In genomic region chr18:8721716-8722115, GRCh38 we compare ENCODE assay signal across 12 cellular contexts. TPM values are rescaled to one million over a fixed set of nuclear protein-coding genes. Genes with fewer than 3 reads are reported as not detected.
DNase-seq lines count a peak whose midpoint lies in the region; ATAC-seq, FAIRE-seq and TF ChIP-seq lines count a peak whose summit lies in the region.
"Had no signal": no experiment of that assay in that cellular context is flagged by ENCODE, and none has a peak within 500 bp of the region (broad histone marks: within the 10 kb centered on the region; RNA-seq: fewer than 3 reads in every experiment).

No MANE protein-coding gene starts in this region.

- H3K4me1 Mint-ChIP-seq in GM23338 = peaks cover 61% of the 10 kb centered on the region
- H3K4me1 Mint-ChIP-seq: activated naive CD8-positive, alpha-beta T cell treated with anti-CD3 and anti-CD28 coated beads, Interleukin-2, amount 10 ng/mL, durations not matched to agents 7 days and 5 days had no signal

- H3K9me3 Mint-ChIP-seq in GM23338 = no peaks in the 10 kb centered on the region; the same call in 2 of the 3 replicates

- H3K4me3 Mint-ChIP-seq in GM23338 = no peak overlapping the region
- H3K4me3 Mint-ChIP-seq: activated naive CD8-positive, alpha-beta T cell treated with anti-CD3 and anti-CD28 coated beads, Interleukin-2, amount 10 ng/mL, durations not matched to agents 7 days and 5 days had no signal

- H3K27ac ChIP-seq in GM23338 (ENCODE audit: low read depth) (no peak overlapping the region), pancreas (no peak overlapping the region), ovary (no peak overlapping the region), Karpas-422 (ENCODE audit: low read length) (no peak overlapping the region)
- H3K27ac ChIP-seq: Peyer's patch, right lobe of liver, suprapubic skin had no signal

- no peak for TF ChIP-seq EP300 in ovary (IDR thresholded peaks at IDR 0.05)

- H3K9me2 ChIP-seq in GM23338 (ENCODE audit: insufficient read depth) (no peaks in the 10 kb centered on the region), Karpas-422 (replicated peaks; ENCODE audit: insufficient read depth, low read length) (no peaks in the 10 kb centered on the region)

- peaks cover 4% of the 10 kb centered on the region for H3K27me3 Mint-ChIP-seq in GM23338 (ENCODE audit: insufficient read depth, low read depth, poor library complexity)

- no peaks in the 10 kb centered on the region for H3K27me3 ChIP-seq in GM23338 (ENCODE audit: insufficient read depth)
- H3K27me3 ChIP-seq in pancreas = no peaks in the 10 kb centered on the region
- no peaks in the 10 kb centered on the region for H3K27me3 ChIP-seq in ovary
- no peaks in the 10 kb centered on the region for H3K27me3 ChIP-seq in Karpas-422 (ENCODE audit: low read length)
- H3K27me3 ChIP-seq: Peyer's patch, right lobe of liver, suprapubic skin had no signal

- peaks cover 57% of the 10 kb centered on the region for H3K36me3 Mint-ChIP-seq in GM23338 (ENCODE audit: low read depth)
- H3K36me3 Mint-ChIP-seq: activated naive CD8-positive, alpha-beta T cell treated with anti-CD3 and anti-CD28 coated beads, Interleukin-2, amount 10 ng/mL, durations not matched to agents 7 days and 5 days had no signal

- H3K9ac ChIP-seq in Karpas-422 (ENCODE audit: low read length) = no peak overlapping the region

- H3F3A ChIP-seq in GM23338 (replicated peaks; ENCODE audit: low read depth) = no peaks in the 10 kb centered on the region

- ATAC-seq in GM23338 (peak; percentile 23), pancreas (peak in 3 of 4 donors; percentile 35 to 39 (median 38)), GM21526 (IDR thresholded peaks at IDR 0.05; ENCODE audit: low FRiP score, unreplicated experiment) (no peak)

- H2AFZ ChIP-seq in GM23338 = no peak overlapping the region
- H2AFZ ChIP-seq in Karpas-422 (ENCODE audit: low read length) = no peak overlapping the region

- H3K9me3 ChIP-seq in pancreas (no peaks in the 10 kb centered on the region), ovary (no peaks in the 10 kb centered on the region), Karpas-422 (ENCODE audit: low read length) (no peaks in the 10 kb centered on the region)
- H3K9me3 ChIP-seq: Peyer's patch, right lobe of liver, suprapubic skin had no signal

- WGBS in pancreas, 2 donors = 70 to 86% methylated on average over 5 of the region's 5 CpGs
- WGBS in ovary, 3 donors = 74 to 92% (median 88%) methylated on average over 5 of the region's 5 CpGs

- no peak for FAIRE-seq in pancreas (lab: Jason Lieb, UNC)

- H3K79me2 ChIP-seq in GM23338 (replicated peaks; ENCODE audit: insufficient read depth) = peaks cover 27% of the 10 kb centered on the region
- no peaks in the 10 kb centered on the region for H3K79me2 ChIP-seq in Karpas-422 (ENCODE audit: low read length)

- TF ChIP-seq CTCF in GM23338 (conservative IDR thresholded peaks at IDR 0.05; ENCODE audit: low read depth in 2 of 2) = no peak
- no peak for TF ChIP-seq CTCF in fibroblast of mammary gland (conservative IDR thresholded peaks at IDR 0.05; ENCODE audit: control insufficient read depth, insufficient read depth, low read depth, low read length)
- no peak for TF ChIP-seq CTCF in pancreas (IDR thresholded peaks at IDR 0.05)
- TF ChIP-seq CTCF in ovary (IDR thresholded peaks at IDR 0.05) = no peak

- no peak for TF ChIP-seq POLR2A in ovary (IDR thresholded peaks at IDR 0.05)

- DNase-seq in GM23338 (ENCODE audit: low spot score) = peak; percentile 42
- peak; percentile 12 for DNase-seq in RPMI7951 (ENCODE audit: low read depth)
- peak; percentile 40 for DNase-seq in fibroblast of mammary gland (ENCODE audit: low read depth)
- no peak for DNase-seq in pancreas
- no peak for DNase-seq in ovary
- no peak for DNase-seq in Karpas-422
- no peak for DNase-seq in posterior vena cava (ENCODE audit: low spot score)
- DNase-seq: activated naive CD8-positive, alpha-beta T cell treated with anti-CD3 and anti-CD28 coated beads, Interleukin-2, amount 10 ng/mL, durations not matched to agents 7 days and 5 days; right lobe of liver had no signal

- peaks cover 55% of the 10 kb centered on the region for H3K4me1 ChIP-seq in GM23338 (ENCODE audit: insufficient read depth)
- H3K4me1 ChIP-seq in pancreas = peaks cover 0 to 5% (median 0%) of the 10 kb centered on the region in 3 donors
- no peaks in the 10 kb centered on the region for H3K4me1 ChIP-seq in ovary (ENCODE audit: insufficient read depth)
- H3K4me1 ChIP-seq in Karpas-422 (ENCODE audit: low read length) = no peaks in the 10 kb centered on the region
- H3K4me1 ChIP-seq: right lobe of liver, suprapubic skin had no signal

- intact Hi-C loops in pancreas (cut with DNase I) (no loop called here), ovary (cut with DNase I) (loop anchor here in 1 of 4 donors (5.0 kb wide), 1 partner anchor 81 kb away; no protein-coding TSS in a partner anchor), posterior vena cava (cut with DNase I) (no loop called here)

- H3K27ac Mint-ChIP-seq in GM23338 = no peak overlapping the region
- H3K27ac Mint-ChIP-seq: activated naive CD8-positive, alpha-beta T cell treated with anti-CD3 and anti-CD28 coated beads, Interleukin-2, amount 10 ng/mL, durations not matched to agents 7 days and 5 days had no signal

- H3K4me3 ChIP-seq in GM23338 = no peak overlapping the region
- H3K4me3 ChIP-seq in fibroblast of mammary gland (ENCODE audit: control insufficient read depth, low read depth, low read length) = no peak overlapping the region
- H3K4me3 ChIP-seq in pancreas = no peak overlapping the region
- H3K4me3 ChIP-seq in ovary = no peak overlapping the region
- no peak overlapping the region for H3K4me3 ChIP-seq in Karpas-422 (ENCODE audit: low read length)
- H3K4me3 ChIP-seq: Peyer's patch, right lobe of liver, suprapubic skin had no signal

- no peak overlapping the region for H3K4me2 ChIP-seq in GM23338
- H3K4me2 ChIP-seq in Karpas-422 (ENCODE audit: low read depth, low read length, poor library complexity, severe bottlenecking) = no peak overlapping the region

- H3K36me3 ChIP-seq in GM23338 (ENCODE audit: insufficient read depth) (no peaks in the 10 kb centered on the region; the same call in 1 of the 2 replicates), pancreas (no peaks in the 10 kb centered on the region), ovary (no peaks in the 10 kb centered on the region), Karpas-422 (ENCODE audit: insufficient read depth, low read length) (no peaks in the 10 kb centered on the region)
- H3K36me3 ChIP-seq: Peyer's patch, right lobe of liver, suprapubic skin had no signal

- H4K20me1 ChIP-seq in GM23338 (replicated peaks; ENCODE audit: insufficient read depth) (no peaks in the 10 kb centered on the region; the same call in 1 of the 2 replicates), Karpas-422 (ENCODE audit: insufficient read depth, low read depth, low read length) (no peaks in the 10 kb centered on the region)

TF ChIP-seq in GM23338, 12 proteins besides CTCF, POLR2A, EP300 and RAD21 (continues in another document):
- TF ChIP-seq STAT1 (IDR thresholded peaks at IDR 0.05; ENCODE audit: unreplicated experiment) (no peak), NANOG (IDR thresholded peaks at IDR 0.05; ENCODE audit: borderline replicate concordance) (no peak)

RNA-seq across cellular contexts. Expression of gene MTCL1, which starts 16.4 kb away (rescaled TPM):
- 35.1 and 45.0 TPM in 2 replicates for total RNA-seq in GM23338 (2014; rRNA removed; shearing (Covaris generic))
- polyA plus RNA-seq in GM23338 (2016; fragmentation: Nextera tagmentation; extraction: Ambion mirVana) = 11.3 and 14.4 TPM in 2 replicates
- total RNA-seq in RPMI7951 (2014; rRNA removed; shearing (Covaris generic)) = 7.6 and 9.3 TPM in 2 replicates
- total RNA-seq in pancreas = 10 to 100 TPM in 4 of 6 donors, 1 to 10 TPM in 2; 9.2 to 14.9 (median 11.9) TPM
- 10 to 100 TPM; 12.5 to 18.4 TPM for polyA plus RNA-seq in pancreas
- 1 to 10 TPM; 4.5 to 9.6 (median 7.3) TPM for total RNA-seq in ovary
- polyA plus RNA-seq in ovary = 1 to 10 TPM; 2.2 to 6.5 TPM
- total RNA-seq in Karpas-422 (2014; rRNA removed; shearing (Covaris generic); ENCODE audit: low replicate concordance) = 0.43 and 2.9 TPM in 2 replicates
- total RNA-seq in posterior vena cava = 10 to 100 TPM in 1 of 2 donors, 1 to 10 TPM in 1; 7.4 to 17.2 TPM

Comparison
In these comparisons a context has a peak if more than half of its experiments do, and no peak if none do; other contexts are left out.
1. DNase-seq: peak in GM23338 (single experiment), RPMI7951 (single experiment) and fibroblast of mammary gland (single experiment); none in pancreas (0 of 6), ovary (0 of 5), Karpas-422 (single experiment) and posterior vena cava (single experiment).